ENCODE assay signal across 8 cellular contexts in genomic region chr6:15244605-15245360, GRCh38. TPM values are rescaled to one million over a fixed set of nuclear protein-coding genes. Genes with fewer than 3 reads are reported as not detected.
DNase-seq lines count a peak whose midpoint lies in the region; ATAC-seq and TF ChIP-seq lines count a peak whose summit lies in the region.

No MANE protein-coding gene starts in this region.

- no peaks in the 10 kb centered on the region for H3K27me3 ChIP-seq in H7 (ENCODE audit: control insufficient read depth, insufficient read depth, low read length)

- intact Hi-C loops in left colon (cut with DNase I, micrococcal nuclease) = loop anchor here in 1 of 2 donors (5.0 kb wide), 1 partner anchor 198 kb away; no protein-coding TSS in a partner anchor

- TF ChIP-seq CTCF in WI38 (IDR thresholded peaks at IDR 0.05; ENCODE audit: low read depth, low read length) (no peak), choroid plexus epithelial cell (conservative IDR thresholded peaks at IDR 0.05; ENCODE audit: low read depth, low read length) (no peak)

- H3K4me3 ChIP-seq in H7 (ENCODE audit: insufficient read depth, low read depth, low read length) (peak overlapping the region; percentile 96), WI38 (ENCODE audit: low read depth, low read length) (peak overlapping the region; percentile 77), choroid plexus epithelial cell (ENCODE audit: low read depth, low read length) (peak overlapping the region; percentile 89)

- peaks cover 2% of the 10 kb centered on the region; the same call in 1 of the 2 replicates for H3K36me3 ChIP-seq in H7 (replicated peaks; ENCODE audit: control insufficient read depth, insufficient read depth, low read length)

- peak; percentile 31 for ATAC-seq in left colon
- no peak for ATAC-seq in GM18870 (IDR thresholded peaks at IDR 0.05; ENCODE audit: unreplicated experiment)

- peak; percentile 81 for DNase-seq in GDM1 (lab: John Stamatoyannopoulos, UW)
- peak; percentile 77 for DNase-seq in H7
- DNase-seq in MV-4-11 (lab: John Stamatoyannopoulos, UW) = peak; percentile 54
- DNase-seq in choroid plexus epithelial cell (ENCODE audit: low read depth) = peak; percentile 61
- peak; percentile 84 to 85 for DNase-seq in left colon
- peak; percentile 63 for DNase-seq in stimulated activated CD4-positive, alpha-beta T cell treated with anti-CD3 and anti-CD28 coated beads, Interleukin-4, amount 100 ng/mL, for 1 hour

RNA-seq across cellular contexts. Expression of gene JARID2, which starts 1.1 kb away (rescaled TPM):
- 95.2 and 147 TPM in 2 replicates for total RNA-seq in H7 (2014; rRNA removed; shearing (Covaris generic))
- total RNA-seq in left colon = 10 to 100 TPM in 1 of 2 donors, 1 to 10 TPM in 1; 10.0 to 11.2 TPM
